ENCODE assay signal across 7 cellular contexts in genomic region chr7:16644157-16644556, GRCh38. TPM values are rescaled to one million over a fixed set of nuclear protein-coding genes. Genes with fewer than 3 reads are reported as not detected.
A peak's percentile ranks its signal among the peaks of the same experiment; 100 is the strongest.
DNase-seq lines count a peak whose midpoint lies in the region; ATAC-seq, FAIRE-seq and TF ChIP-seq lines count a peak whose summit lies in the region.

No MANE protein-coding gene starts in this region.

- peak overlapping the region; percentile 73 for H3K23ac ChIP-seq in IMR-90 (ENCODE audit: low read depth, low read length)

- H4K5ac ChIP-seq in IMR-90 (ENCODE audit: low read depth, low read length), result peak overlapping the region; percentile 87; the same call in 1 of the 2 replicates

- no peaks in the 10 kb centered on the region for H3K27me3 Mint-ChIP-seq in activated T-helper 17 cell treated with anti-CD3 and anti-CD28 coated beads, Interleukin-2, amount 50 U/mL, for 72 hours
- H3K27me3 Mint-ChIP-seq in stimulated activated memory B cell treated with anti-CD40 and anti-IgM and Interleukin-4, amounts not matched to agents 10 μg/mL and 1 μg/mL and 100 μg/mL, for 72 hours, result no peaks in the 10 kb centered on the region

- POLR2A ChIA-PET in IMR-90 (lab: Charles Lee; ENCODE audit: unreplicated experiment), result interaction anchor here (1.3 kb wide), 1 partner anchor 24 kb away, joined by 3 read pairs; no protein-coding TSS in a partner anchor

- dilution Hi-C loops in IMR-90 (cut with HindIII; ENCODE audit: low sequenced_read_pairs, unreplicated experiment), result no loop called here

- H3K9ac ChIP-seq in IMR-90 (ENCODE audit: low read depth, low read length), result peak overlapping the region; percentile 88
- H3K9ac ChIP-seq in kidney (ENCODE audit: low read length in 2 of 2), result peak overlapping the region; percentile 82 to 86

- CTCF ChIA-PET in IMR-90 (lab: Yijun Ruan, JAX), result interaction anchor here (0.6 kb wide), 2 partner anchors 237 to 571 kb away, joined by 3 to 4 read pairs; no protein-coding TSS in a partner anchor

- peak overlapping the region; percentile 75 for H2AK9ac ChIP-seq in IMR-90 (replicated peaks; ENCODE audit: low read depth, low read length, poor library complexity)

- peak overlapping the region; percentile 80; the same call in 1 of the 2 replicates for H3K18ac ChIP-seq in IMR-90 (ENCODE audit: low read depth, low read length)

- no peaks in the 10 kb centered on the region for H3K9me3 Mint-ChIP-seq in activated T-helper 17 cell treated with anti-CD3 and anti-CD28 coated beads, Interleukin-2, amount 50 U/mL, for 72 hours
- H3K9me3 Mint-ChIP-seq in stimulated activated memory B cell treated with anti-CD40 and anti-IgM and Interleukin-4, amounts not matched to agents 10 μg/mL and 1 μg/mL and 100 μg/mL, for 72 hours, result no peaks in the 10 kb centered on the region

- no peak overlapping the region for H2BK20ac ChIP-seq in IMR-90 (ENCODE audit: low read depth, low read length)

- H3K4me2 ChIP-seq in IMR-90 (ENCODE audit: low read depth, low read length), result peak overlapping the region; percentile 96

- no peak overlapping the region for H2BK120ac ChIP-seq in IMR-90 (ENCODE audit: low read depth, low read length)

- peaks cover 14% of the 10 kb centered on the region; the same call in 1 of the 2 replicates for H4K20me1 ChIP-seq in IMR-90 (ENCODE audit: insufficient read depth, low read length)

- H3K27me3 ChIP-seq in IMR-90 (ENCODE audit: control insufficient read depth, insufficient read depth, low read length), result no peaks in the 10 kb centered on the region

- H3K14ac ChIP-seq in IMR-90 (replicated peaks; ENCODE audit: low read depth, low read length), result peak overlapping the region; percentile 89

- H2BK15ac ChIP-seq in IMR-90 (ENCODE audit: low read depth, low read length), result peak overlapping the region; percentile 45; the same call in 1 of the 3 replicates

- peak overlapping the region; percentile 69 for H3K4me3 ChIP-seq in IMR-90 (ENCODE audit: insufficient read depth, low read depth, low read length)
- peak overlapping the region; percentile 77 to 80 for H3K4me3 ChIP-seq in kidney (ENCODE audit: low read length in 2 of 2)

- H3K36me3 Mint-ChIP-seq in activated T-helper 17 cell treated with anti-CD3 and anti-CD28 coated beads, Interleukin-2, amount 50 U/mL, for 72 hours (ENCODE audit: low read depth), result peaks cover 43% of the 10 kb centered on the region
- H3K36me3 Mint-ChIP-seq in stimulated activated memory B cell treated with anti-CD40 and anti-IgM and Interleukin-4, amounts not matched to agents 10 μg/mL and 1 μg/mL and 100 μg/mL, for 72 hours, result peaks cover under 1% of the 10 kb centered on the region

- peak overlapping the region; percentile 32; the same call in 1 of the 2 replicates for H3K56ac ChIP-seq in IMR-90 (ENCODE audit: extremely low read depth, insufficient read depth, low read length)

- H3K4me1 Mint-ChIP-seq in activated T-helper 17 cell treated with anti-CD3 and anti-CD28 coated beads, Interleukin-2, amount 50 U/mL, for 72 hours, result peaks cover 31% of the 10 kb centered on the region
- H3K4me1 Mint-ChIP-seq in stimulated activated memory B cell treated with anti-CD40 and anti-IgM and Interleukin-4, amounts not matched to agents 10 μg/mL and 1 μg/mL and 100 μg/mL, for 72 hours, result peaks cover 47% of the 10 kb centered on the region

- H3K4me1 ChIP-seq in IMR-90 (ENCODE audit: control insufficient read depth, insufficient read depth, low read length) (peaks cover 6% of the 10 kb centered on the region), kidney (ENCODE audit: control insufficient read depth in 1 of 2, insufficient read depth in 1 of 2, low read depth in 1 of 2, low read length in 2 of 2) (peaks cover 0 to 16% of the 10 kb centered on the region in 2 donors)

- H3K27ac Mint-ChIP-seq in activated T-helper 17 cell treated with anti-CD3 and anti-CD28 coated beads, Interleukin-2, amount 50 U/mL, for 72 hours, result peak overlapping the region; percentile 93
- peak overlapping the region; percentile 98 for H3K27ac Mint-ChIP-seq in stimulated activated memory B cell treated with anti-CD40 and anti-IgM and Interleukin-4, amounts not matched to agents 10 μg/mL and 1 μg/mL and 100 μg/mL, for 72 hours

- H4K91ac ChIP-seq in IMR-90 (ENCODE audit: insufficient read depth, low read depth, low read length), result peak overlapping the region; percentile 89

- peak overlapping the region; percentile 36; the same call in 1 of the 2 replicates for H2AK5ac ChIP-seq in IMR-90 (ENCODE audit: low read depth, low read length)

- DNase-seq in IMR-90 (no peak), kidney (no peak), SIG-M5 treated with dmso at 0.1 percent for 504 hours (lab: John Stamatoyannopoulos, UW; ENCODE audit: unreplicated experiment) (no peak), SHP77 (lab: John Stamatoyannopoulos, UW) (no peak)

- H3K27ac ChIP-seq in IMR-90 (ENCODE audit: insufficient read depth, low read length) (peak overlapping the region; percentile 81), kidney (ENCODE audit: low read depth in 2 of 2, low read length in 2 of 2) (no peak overlapping the region)

- H3K36me3 ChIP-seq in IMR-90 (ENCODE audit: control insufficient read depth, insufficient read depth, low read length) (no peaks in the 10 kb centered on the region), kidney (ENCODE audit: control insufficient read depth in 1 of 2, insufficient read depth in 2 of 2, low read length in 2 of 2) (no peaks in the 10 kb centered on the region)

- 60% methylated on average over 1 of the region's 4 CpGs; no CpG with 5 or more reads in 1 of the 2 experiments for WGBS in IMR-90 (ENCODE audit: extremely low coverage in 2 of 2, insufficient read length in 1 of 2), 2 experiments

- H4K8ac ChIP-seq in IMR-90 (ENCODE audit: low read depth in 2 of 2, low read length in 2 of 2), result peak overlapping the region; percentile 69 to 91; a peak in 3 of 4 replicates

- H3K4ac ChIP-seq in IMR-90 (ENCODE audit: low read depth, low read length), result peak overlapping the region; percentile 33

- intact Hi-C loops in IMR-90 (cut with micrococcal nuclease) (loop anchor here (2.0 kb wide), 1 partner anchor 41 kb away; no protein-coding TSS in a partner anchor), kidney (cut with DNase I) (no loop called here)

- no peak for TF ChIP-seq RAD21 in IMR-90 (IDR thresholded peaks at IDR 0.05; ENCODE audit: low read length)

- H3K4me3 Mint-ChIP-seq in activated T-helper 17 cell treated with anti-CD3 and anti-CD28 coated beads, Interleukin-2, amount 50 U/mL, for 72 hours, result peak overlapping the region; percentile 85
- peak overlapping the region; percentile 97 for H3K4me3 Mint-ChIP-seq in stimulated activated memory B cell treated with anti-CD40 and anti-IgM and Interleukin-4, amounts not matched to agents 10 μg/mL and 1 μg/mL and 100 μg/mL, for 72 hours

- 0 out of 2 replicates have a peak, but pooled peaks cover 10% of the 10 kb centered on the region for H3K9me1 ChIP-seq in IMR-90 (ENCODE audit: insufficient read depth, low read length)

- no TSS peak for BruUV-seq in IMR-90 (replicated peaks; lab: Mats Ljungman, UMichigan)

- H3K9me3 ChIP-seq in IMR-90 (ENCODE audit: control insufficient read depth, insufficient read depth, low read length), result no peaks in the 10 kb centered on the region
- H3K9me3 ChIP-seq in kidney (ENCODE audit: control insufficient read depth in 1 of 2, low read length in 2 of 2), result no peaks in the 10 kb centered on the region

- TF ChIP-seq CTCF in IMR-90 (conservative IDR thresholded peaks at IDR 0.05; ENCODE audit: low read depth, low read length) (no peak), kidney (IDR thresholded peaks at IDR 0.05; ENCODE audit: borderline replicate concordance, extremely low read depth, insufficient read depth) (no peak)

- no peak for TF ChIP-seq POLR2A in IMR-90 (IDR thresholded peaks at IDR 0.05; ENCODE audit: low read depth, low read length)

- in situ Hi-C loops in IMR-90 (cut with MboI; ENCODE audit: low sequenced_read_pairs), result no loop called here

- H2BK5ac ChIP-seq in IMR-90 (ENCODE audit: low read depth, low read length, poor library complexity, severe bottlenecking), result peak overlapping the region; percentile 79

- H3K79me1 ChIP-seq in IMR-90 (ENCODE audit: low read depth in 1 of 2, low read length in 2 of 2), result peaks cover 20 to 56% of the 10 kb centered on the region in 2 experiments

- H2AFZ ChIP-seq in IMR-90 (replicated peaks; ENCODE audit: low read length, poor library complexity), result peak overlapping the region; percentile 90

- ATAC-seq in IMR-90 (ENCODE audit: low read depth) (no peak), HG02588 (IDR thresholded peaks at IDR 0.05; ENCODE audit: unreplicated experiment) (no peak)
- ATAC-seq in activated T-helper 17 cell treated with anti-CD3 and anti-CD28 coated beads, Interleukin-2, amount 50 U/mL, for 72 hours (replicated peaks), result no peak
- no peak for ATAC-seq in stimulated activated memory B cell treated with anti-CD40 and anti-IgM and Interleukin-4, amounts not matched to agents 10 μg/mL and 1 μg/mL and 100 μg/mL, for 72 hours

- no peak for FAIRE-seq in kidney (lab: Jason Lieb, UNC)

TF ChIP-seq in IMR-90, 13 proteins besides CTCF, POLR2A, EP300 and RAD21:
- no peak for TF ChIP-seq CEBPB (IDR thresholded peaks at IDR 0.05; ENCODE audit: low read depth, low read length)
- TF ChIP-seq FOS (IDR thresholded peaks at IDR 0.05; ENCODE audit: low read depth, low read length), result no peak
- TF ChIP-seq NFE2L2 (IDR thresholded peaks at IDR 0.05; ENCODE audit: low read depth, low read length), result no peak

RNA-seq across cellular contexts. Expression of gene ANKMY2, which starts 1.4 kb away (rescaled TPM):
- total RNA-seq in IMR-90 (2012; rRNA removed) (41.9 and 43.6 TPM in 2 replicates), kidney (21.9 TPM)
- polyA plus RNA-seq in IMR-90 (2012; rRNA removed) (15.8 and 19.5 TPM in 2 replicates), kidney (ENCODE audit: insufficient read depth, low read depth, low replicate concordance) (19.3 TPM)
- 5.3 TPM in 2 replicates for polyA plus RNA-seq in IMR-90 (2012; cell fraction: cytosol; rRNA removed)
- polyA plus RNA-seq in IMR-90 (2012; cell fraction: nucleus; rRNA removed; ENCODE audit: low replicate concordance), result 3.9 and 25.7 TPM in 2 replicates
- 10 to 100 TPM; 10.0 to 10.2 TPM for total RNA-seq in activated T-helper 17 cell treated with anti-CD3 and anti-CD28 coated beads, Interleukin-2, amount 50 U/mL, for 72 hours

RNA-seq across cellular contexts. Expression of gene BZW2, which starts 1.8 kb away (rescaled TPM):
- 58.1 and 65.0 TPM in 2 replicates for total RNA-seq in IMR-90 (2012; rRNA removed)
- polyA plus RNA-seq in IMR-90 (2012; rRNA removed), result 86.1 and 92.9 TPM in 2 replicates
- 28.3 and 30.7 TPM in 2 replicates for polyA plus RNA-seq in IMR-90 (2012; cell fraction: cytosol; rRNA removed)
- 10.4 and 40.8 TPM in 2 replicates for polyA plus RNA-seq in IMR-90 (2012; cell fraction: nucleus; rRNA removed; ENCODE audit: low replicate concordance)
- total RNA-seq in activated T-helper 17 cell treated with anti-CD3 and anti-CD28 coated beads, Interleukin-2, amount 50 U/mL, for 72 hours, result 10 to 100 TPM; 40.4 to 94.2 TPM
- total RNA-seq in kidney, result 49.1 TPM
- 24.8 TPM for polyA plus RNA-seq in kidney (ENCODE audit: insufficient read depth, low read depth, low replicate concordance)
